8 cellular contexts compared by ENCODE assay signal in the genomic region with DNA sequence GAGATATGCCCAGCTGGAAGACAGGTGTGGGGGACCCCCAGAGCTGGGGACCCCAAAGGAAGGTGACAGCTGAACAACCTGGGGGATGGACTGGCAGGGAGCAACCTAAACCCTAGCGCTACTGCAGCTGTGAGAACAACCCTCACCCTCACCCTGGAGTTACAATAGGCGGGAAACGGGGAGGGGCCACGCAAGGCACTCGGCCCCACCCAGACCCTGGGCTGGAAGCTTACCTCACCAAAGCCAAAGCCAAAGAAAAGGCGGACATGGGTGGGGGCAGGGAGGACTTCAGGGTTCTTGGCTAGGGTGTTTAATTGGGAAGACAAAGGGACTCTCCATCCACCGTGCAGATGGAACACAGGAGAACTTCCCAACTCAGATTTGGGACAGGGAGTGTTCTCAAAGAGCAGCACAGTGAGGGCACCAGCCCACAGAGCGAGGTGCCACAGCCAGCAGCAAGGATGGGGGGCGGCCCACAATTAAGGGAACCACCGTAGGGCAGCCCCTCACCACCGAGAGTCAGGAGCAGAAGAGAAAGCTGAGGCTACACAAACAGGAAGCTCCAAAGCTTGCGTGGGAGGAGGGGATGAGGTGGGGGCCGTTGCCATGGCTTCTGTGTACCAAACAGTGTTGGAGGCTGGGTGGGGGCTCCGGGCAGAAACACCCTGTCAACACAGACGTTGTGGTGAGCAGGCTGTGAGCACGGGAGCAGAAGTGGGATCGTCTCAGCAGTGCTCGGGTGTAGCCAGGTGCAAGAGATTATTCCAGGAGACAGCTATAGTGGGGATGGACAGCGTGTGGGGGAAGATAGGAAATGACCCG. TPM values are rescaled to one million over a fixed set of nuclear protein-coding genes. Genes with fewer than 3 reads are reported as not detected.
DNase-seq lines count a peak whose midpoint lies in the region; ATAC-seq lines count a peak whose summit lies in the region.

No MANE protein-coding gene starts in this region.

- peaks cover 54% of the 10 kb centered on the region for H3K79me2 ChIP-seq in mesendoderm (ENCODE audit: control insufficient read depth, insufficient read depth, low read length)

- H3K4me1 Mint-ChIP-seq in activated CD4-positive, alpha-beta T cell treated with anti-CD3 and anti-CD28 coated beads, Interleukin-2, amount 10 ng/mL, durations not matched to agents 24 days and 14 days, result peaks cover 53% of the 10 kb centered on the region
- peaks cover 63% of the 10 kb centered on the region for H3K4me1 Mint-ChIP-seq in dendritic cell treated with granulocyte-macrophage colony-stimulating factor and Interleukin-4, amounts not matched to agents 40 ng/mL and 50 ng/mL, for 4 days (ENCODE audit: low read depth)

- peak overlapping the region; percentile 58 for H3K27ac ChIP-seq in mesendoderm (ENCODE audit: low read depth, low read length)

- H3K27me3 ChIP-seq in mesendoderm (ENCODE audit: insufficient read depth, low read length, poor library complexity), result no peaks in the 10 kb centered on the region

- peak overlapping the region; percentile 83 for H3K56ac ChIP-seq in mesendoderm (ENCODE audit: low read length)

- peak; percentile 39 for ATAC-seq in HG02981 (IDR thresholded peaks at IDR 0.05; ENCODE audit: unreplicated experiment)

- H3K4ac ChIP-seq in mesendoderm (ENCODE audit: low read depth, low read length), result peak overlapping the region; percentile 81

- no peaks in the 10 kb centered on the region for H3K9me3 Mint-ChIP-seq in activated CD4-positive, alpha-beta T cell treated with anti-CD3 and anti-CD28 coated beads, Interleukin-2, amount 10 ng/mL, durations not matched to agents 24 days and 14 days
- H3K9me3 Mint-ChIP-seq in dendritic cell treated with granulocyte-macrophage colony-stimulating factor and Interleukin-4, amounts not matched to agents 40 ng/mL and 50 ng/mL, for 4 days, result no peaks in the 10 kb centered on the region

- H4K5ac ChIP-seq in mesendoderm (ENCODE audit: low read length), result no peak overlapping the region

- H3K4me3 Mint-ChIP-seq in activated CD4-positive, alpha-beta T cell treated with anti-CD3 and anti-CD28 coated beads, Interleukin-2, amount 10 ng/mL, durations not matched to agents 24 days and 14 days, result peak overlapping the region; percentile 92
- peak overlapping the region; percentile 81 for H3K4me3 Mint-ChIP-seq in dendritic cell treated with granulocyte-macrophage colony-stimulating factor and Interleukin-4, amounts not matched to agents 40 ng/mL and 50 ng/mL, for 4 days

- peak overlapping the region; percentile 88 for H3K9ac ChIP-seq in mesendoderm (ENCODE audit: low read length)

- peak overlapping the region; percentile 9 for H2AK5ac ChIP-seq in mesendoderm (ENCODE audit: low read length)

- intact Hi-C loops in activated CD4-positive, alpha-beta T cell treated with anti-CD3 and anti-CD28 coated beads, Interleukin-2, amount 10 ng/mL, durations not matched to agents 24 days and 14 days (cut with micrococcal nuclease), result loop anchor here (1.0 to 10.0 kb wide), 5 partner anchors 143 to 909 kb away; partner anchors contain the start of genes AIM2, DCAF8 and DUSP23
- intact Hi-C loops in dendritic cell treated with granulocyte-macrophage colony-stimulating factor and Interleukin-4, amounts not matched to agents 40 ng/mL and 50 ng/mL, for 4 days (cut with micrococcal nuclease), result loop anchor here (2.0 kb wide), 1 partner anchor 25 kb away; no protein-coding TSS in a partner anchor

- H3K79me1 ChIP-seq in mesendoderm (ENCODE audit: low read length), result peaks cover 18% of the 10 kb centered on the region

- H4K8ac ChIP-seq in mesendoderm (ENCODE audit: low read depth, low read length), result no peak overlapping the region

- DNase-seq in DMS 273 (lab: John Stamatoyannopoulos, UW; ENCODE audit: unreplicated experiment), result peak; percentile 45
- DNase-seq in DMS 273 treated with DMSO at 0.1 percent for 48 hours (lab: John Stamatoyannopoulos, UW), result no peak
- DNase-seq in NCI-H2196 (lab: John Stamatoyannopoulos, UW; ENCODE audit: unreplicated experiment), result peak; percentile 89
- DNase-seq in activated CD4-positive, alpha-beta T cell treated with anti-CD3 and anti-CD28 coated beads, Interleukin-2, amount 10 ng/mL, durations not matched to agents 24 days and 14 days, result peak; percentile 98
- DNase-seq in mesendoderm, result peak; percentile 97
- DNase-seq in stimulated activated CD8-positive, alpha-beta memory T cell treated with anti-CD3 and anti-CD28 coated beads, Interleukin-2, amount 100 ng/mL, for 1 hour (ENCODE audit: low read depth in 2 of 2), result peak; percentile 73 to 81

- peak overlapping the region; percentile 98 for H3K27ac Mint-ChIP-seq in activated CD4-positive, alpha-beta T cell treated with anti-CD3 and anti-CD28 coated beads, Interleukin-2, amount 10 ng/mL, durations not matched to agents 24 days and 14 days
- peak overlapping the region; percentile 93 for H3K27ac Mint-ChIP-seq in dendritic cell treated with granulocyte-macrophage colony-stimulating factor and Interleukin-4, amounts not matched to agents 40 ng/mL and 50 ng/mL, for 4 days

- H2BK120ac ChIP-seq in mesendoderm (ENCODE audit: low read depth, low read length), result no peak overlapping the region

- no peak overlapping the region for H3K4me3 ChIP-seq in mesendoderm (ENCODE audit: low read length)

- H2BK15ac ChIP-seq in mesendoderm (replicated peaks; ENCODE audit: low read depth), result no peak overlapping the region

- H3K4me1 ChIP-seq in mesendoderm (ENCODE audit: control insufficient read depth, low read depth, low read length), result peaks cover 13% of the 10 kb centered on the region

- peak overlapping the region; percentile 67 for H3K23ac ChIP-seq in mesendoderm (ENCODE audit: low read length)

- H3K27me3 Mint-ChIP-seq in activated CD4-positive, alpha-beta T cell treated with anti-CD3 and anti-CD28 coated beads, Interleukin-2, amount 10 ng/mL, durations not matched to agents 24 days and 14 days, result no peaks in the 10 kb centered on the region
- no peaks in the 10 kb centered on the region for H3K27me3 Mint-ChIP-seq in dendritic cell treated with granulocyte-macrophage colony-stimulating factor and Interleukin-4, amounts not matched to agents 40 ng/mL and 50 ng/mL, for 4 days

- H3K4me2 ChIP-seq in mesendoderm (ENCODE audit: low read length), result peak overlapping the region; percentile 39

- peaks cover 44% of the 10 kb centered on the region for H3K36me3 Mint-ChIP-seq in activated CD4-positive, alpha-beta T cell treated with anti-CD3 and anti-CD28 coated beads, Interleukin-2, amount 10 ng/mL, durations not matched to agents 24 days and 14 days (ENCODE audit: low read depth)
- peaks cover 57% of the 10 kb centered on the region for H3K36me3 Mint-ChIP-seq in dendritic cell treated with granulocyte-macrophage colony-stimulating factor and Interleukin-4, amounts not matched to agents 40 ng/mL and 50 ng/mL, for 4 days (ENCODE audit: low read depth)

- peaks cover 8% of the 10 kb centered on the region for H3K36me3 ChIP-seq in mesendoderm (ENCODE audit: control insufficient read depth, insufficient read depth, low read length)

- H2BK5ac ChIP-seq in mesendoderm (ENCODE audit: low read length), result peak overlapping the region; percentile 38

- H3K18ac ChIP-seq in mesendoderm (ENCODE audit: low read length), result peak overlapping the region; percentile 35

- WGBS in mesendoderm (ENCODE audit: extremely low coverage, insufficient coverage, low lambda C conversion rate), result no CpG with 5 or more reads among the region's 20 CpGs

RNA-seq across cellular contexts. Expression of gene TAGLN2, which starts 1.9 kb away (rescaled TPM):
- total RNA-seq in activated CD4-positive, alpha-beta T cell treated with anti-CD3 and anti-CD28 coated beads, Interleukin-2, amount 10 ng/mL, durations not matched to agents 24 days and 14 days, result 488 and 517 TPM in 2 replicates
- 155 TPM for polyA plus RNA-seq in mesendoderm (2013, experiment 1 of 2)
- polyA plus RNA-seq in mesendoderm (2013, experiment 2 of 2), result 159 TPM

RNA-seq across cellular contexts. Expression of gene IGSF9, which starts 22.0 kb away (rescaled TPM):
- total RNA-seq in activated CD4-positive, alpha-beta T cell treated with anti-CD3 and anti-CD28 coated beads, Interleukin-2, amount 10 ng/mL, durations not matched to agents 24 days and 14 days, result not detected in 2 replicates
- 10.4 TPM for polyA plus RNA-seq in mesendoderm (2013, experiment 1 of 2)
- polyA plus RNA-seq in mesendoderm (2013, experiment 2 of 2), result 10.1 TPM

RNA-seq across cellular contexts. Expression of gene CFAP45, which starts 23.4 kb away (rescaled TPM):
- total RNA-seq in activated CD4-positive, alpha-beta T cell treated with anti-CD3 and anti-CD28 coated beads, Interleukin-2, amount 10 ng/mL, durations not matched to agents 24 days and 14 days, result 1.5 TPM in 2 replicates
- 0.51 TPM for polyA plus RNA-seq in mesendoderm (2013, experiment 1 of 2)
- polyA plus RNA-seq in mesendoderm (2013, experiment 2 of 2), result 0.60 TPM

RNA-seq across cellular contexts. Expression of gene SLAMF9, which starts 30.6 kb away (rescaled TPM):
- not detected in 2 replicates for total RNA-seq in activated CD4-positive, alpha-beta T cell treated with anti-CD3 and anti-CD28 coated beads, Interleukin-2, amount 10 ng/mL, durations not matched to agents 24 days and 14 days
- 0.07 TPM for polyA plus RNA-seq in mesendoderm (2013, experiment 1 of 2)
- not detected for polyA plus RNA-seq in mesendoderm (2013, experiment 2 of 2)
